Comparison of ENCODE assay signal across 8 cellular contexts in the genomic region with DNA sequence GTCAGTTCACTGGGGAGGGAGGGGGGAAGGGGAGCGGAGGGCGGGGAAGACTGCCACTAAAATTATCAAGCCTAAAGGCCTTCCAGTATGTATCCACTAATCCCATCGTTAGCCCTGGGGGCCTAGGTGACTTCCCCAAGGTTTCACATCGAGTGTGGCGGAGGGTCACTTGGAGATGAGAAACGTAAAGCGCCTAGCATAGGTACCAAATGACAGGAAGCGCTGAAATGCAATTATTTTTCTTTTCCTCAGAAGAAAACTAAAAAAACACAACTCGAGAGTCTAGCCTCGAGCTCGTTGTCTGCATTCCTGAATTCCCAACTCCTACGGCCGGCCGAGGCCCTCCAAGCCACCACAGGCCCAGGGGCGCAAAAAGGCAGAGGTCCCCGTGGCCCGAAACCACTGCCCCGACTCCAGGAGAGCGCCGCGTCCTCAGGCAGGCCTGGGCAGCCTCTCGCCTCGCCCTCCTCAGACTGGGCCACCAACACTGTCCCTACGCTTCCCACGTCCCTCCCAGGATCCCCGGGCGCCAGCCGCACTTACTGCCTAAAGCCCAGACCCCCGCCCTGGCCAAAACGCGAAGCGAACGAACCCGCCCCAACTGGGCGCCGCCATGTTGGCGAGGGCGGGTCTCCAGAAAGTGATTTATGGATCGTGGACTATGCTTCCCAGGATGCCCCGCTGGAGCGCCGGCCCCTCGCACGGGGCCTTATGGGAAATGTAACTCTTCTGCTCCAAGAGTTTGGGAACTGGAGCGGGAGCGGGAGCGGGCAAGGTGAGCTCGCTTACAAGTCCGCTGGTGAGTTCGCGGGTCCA. TPM values are rescaled to one million over a fixed set of nuclear protein-coding genes. Genes with fewer than 3 reads are reported as not detected.
A peak's percentile ranks its signal among the peaks of the same experiment; 100 is the strongest.
DNase-seq lines count a peak whose midpoint lies in the region; ATAC-seq and TF ChIP-seq lines count a peak whose summit lies in the region.

A gene with protein sequence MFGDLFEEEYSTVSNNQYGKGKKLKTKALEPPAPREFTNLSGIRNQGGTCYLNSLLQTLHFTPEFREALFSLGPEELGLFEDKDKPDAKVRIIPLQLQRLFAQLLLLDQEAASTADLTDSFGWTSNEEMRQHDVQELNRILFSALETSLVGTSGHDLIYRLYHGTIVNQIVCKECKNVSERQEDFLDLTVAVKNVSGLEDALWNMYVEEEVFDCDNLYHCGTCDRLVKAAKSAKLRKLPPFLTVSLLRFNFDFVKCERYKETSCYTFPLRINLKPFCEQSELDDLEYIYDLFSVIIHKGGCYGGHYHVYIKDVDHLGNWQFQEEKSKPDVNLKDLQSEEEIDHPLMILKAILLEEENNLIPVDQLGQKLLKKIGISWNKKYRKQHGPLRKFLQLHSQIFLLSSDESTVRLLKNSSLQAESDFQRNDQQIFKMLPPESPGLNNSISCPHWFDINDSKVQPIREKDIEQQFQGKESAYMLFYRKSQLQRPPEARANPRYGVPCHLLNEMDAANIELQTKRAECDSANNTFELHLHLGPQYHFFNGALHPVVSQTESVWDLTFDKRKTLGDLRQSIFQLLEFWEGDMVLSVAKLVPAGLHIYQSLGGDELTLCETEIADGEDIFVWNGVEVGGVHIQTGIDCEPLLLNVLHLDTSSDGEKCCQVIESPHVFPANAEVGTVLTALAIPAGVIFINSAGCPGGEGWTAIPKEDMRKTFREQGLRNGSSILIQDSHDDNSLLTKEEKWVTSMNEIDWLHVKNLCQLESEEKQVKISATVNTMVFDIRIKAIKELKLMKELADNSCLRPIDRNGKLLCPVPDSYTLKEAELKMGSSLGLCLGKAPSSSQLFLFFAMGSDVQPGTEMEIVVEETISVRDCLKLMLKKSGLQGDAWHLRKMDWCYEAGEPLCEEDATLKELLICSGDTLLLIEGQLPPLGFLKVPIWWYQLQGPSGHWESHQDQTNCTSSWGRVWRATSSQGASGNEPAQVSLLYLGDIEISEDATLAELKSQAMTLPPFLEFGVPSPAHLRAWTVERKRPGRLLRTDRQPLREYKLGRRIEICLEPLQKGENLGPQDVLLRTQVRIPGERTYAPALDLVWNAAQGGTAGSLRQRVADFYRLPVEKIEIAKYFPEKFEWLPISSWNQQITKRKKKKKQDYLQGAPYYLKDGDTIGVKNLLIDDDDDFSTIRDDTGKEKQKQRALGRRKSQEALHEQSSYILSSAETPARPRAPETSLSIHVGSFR (minus strand): TSS at position 642 of the 816 bp plus-strand sequence. CDS start 1,228 bp downstream, outside the sequence.

- TF ChIP-seq CTCF in HEK293 (tag by site-specific recombination; IDR thresholded peaks at IDR 0.05) (peak; percentile 30; the same call in 1 of the 2 replicates), adrenal gland (IDR thresholded peaks at IDR 0.05) (no peak), heart left ventricle (IDR thresholded peaks at IDR 0.05) (peak in 1 of 12 donors; percentile 20), parathyroid adenoma (IDR thresholded peaks at IDR 0.05) (peak; percentile 9), tibial artery (IDR thresholded peaks at IDR 0.05) (no peak)

- H3K79me2 ChIP-seq in parathyroid adenoma = no peaks in the 10 kb centered on the region

- peak within 1 kb of the TSS; percentile 95 for H3K27ac ChIP-seq in HEK293 (ENCODE audit: extremely low read depth, low read depth, low read length)
- peak within 1 kb of the TSS; percentile 85 to 94 (median 91) for H3K27ac ChIP-seq in adrenal gland
- H3K27ac ChIP-seq in heart left ventricle = peak within 1 kb of the TSS; percentile 72 to 99 (median 92)
- H3K27ac ChIP-seq in parathyroid adenoma = peak within 1 kb of the TSS; percentile 71
- H3K27ac ChIP-seq in tibial artery = peak within 1 kb of the TSS; percentile 89 to 94

- H3K4me1 ChIP-seq in HEK293 (ENCODE audit: control insufficient read depth, insufficient read depth, low read length) (0 out of 2 replicates have a peak, but pooled peaks cover 3% of the 10 kb centered on the region), adrenal gland (replicated peaks in 1 of 2) (peaks cover 9 to 20% of the 10 kb centered on the region in 2 donors), heart left ventricle (peaks cover 0 to 26% (median 15%) of the 10 kb centered on the region in 12 donors), parathyroid adenoma (no peaks in the 10 kb centered on the region), tibial artery (peaks cover 0 to 9% (median 0%) of the 10 kb centered on the region in 4 donors)

- DNase-seq in EH (ENCODE audit: low read depth) (peak; percentile 91), NCI-H1092 (lab: John Stamatoyannopoulos, UW) (peak; percentile 79), T-helper 1 cell (peak; percentile 23 to 68 (median 28)), adrenal gland (peak; percentile 84 to 94 (median 92)), heart left ventricle (peak; percentile 86 to 92 (median 91)), tibial artery (peak; percentile 87 to 90)

- 0 to 1% (median 1%) methylated on average over 27 to 51 of the region's 51 CpGs for WGBS in adrenal gland, 4 donors
- WGBS in heart left ventricle, 4 donors = 0 to 1% (median 1%) methylated on average over 46 to 51 of the region's 51 CpGs

- POLR2A ChIA-PET in HEK293 (lab: Yijun Ruan, JAX) = interaction anchor here (0.5 to 1.6 kb wide), 12 partner anchors 9 to 1551 kb away, joined by 3 to 4 read pairs (median 3); partner anchors contain the start of gene HJURP

- H3K4me2 ChIP-seq in parathyroid adenoma (ENCODE audit: low read length) = peak within 1 kb of the TSS; percentile 82

- peaks cover 0 to 9% of the 10 kb centered on the region in 2 experiments; a peak in 2 of 3 replicates for H3K36me3 ChIP-seq in HEK293 (ENCODE audit: control insufficient read depth in 2 of 2, insufficient read depth in 1 of 2, low read length in 2 of 2)
- no peaks in the 10 kb centered on the region for H3K36me3 ChIP-seq in adrenal gland (replicated peaks in 1 of 2)
- peaks cover 0 to 6% (median 0%) of the 10 kb centered on the region in 9 donors for H3K36me3 ChIP-seq in heart left ventricle
- H3K36me3 ChIP-seq in parathyroid adenoma (ENCODE audit: control insufficient read depth, insufficient read depth, low read length) = no peaks in the 10 kb centered on the region
- no peaks in the 10 kb centered on the region for H3K36me3 ChIP-seq in tibial artery

- intact Hi-C loops in adrenal gland (cut with DNase I) (loop anchor here in 1 of 2 donors (10.0 kb wide), 1 partner anchor 148 kb away; the partner anchor contains the start of genes UGT1A4 and UGT1A5), heart left ventricle (cut with DNase I) (loop anchor here in 1 of 10 donors (10.0 kb wide), 1 partner anchor 288 kb away; the partner anchor contains the start of gene HJURP), tibial artery (cut with DNase I; ENCODE audit: low total_unique reads) (loop anchor here (10.0 kb wide), 1 partner anchor 82 kb away; no protein-coding TSS in a partner anchor)

- H2AFZ ChIP-seq in parathyroid adenoma = peak within 1 kb of the TSS; percentile 72

- peak; percentile 96 to 100 (median 99) for ATAC-seq in heart left ventricle

- CTCF ChIA-PET in HEK293 (lab: Yijun Ruan, JAX) = interaction anchor here (0.8 kb wide), 1 partner anchor 14 kb away, joined by 3 read pairs; no protein-coding TSS in a partner anchor

- peak within 1 kb of the TSS; percentile 62 for H3K9ac ChIP-seq in parathyroid adenoma

- H3K27me3 ChIP-seq in adrenal gland = no peaks in the 10 kb centered on the region
- H3K27me3 ChIP-seq in heart left ventricle = no peaks in the 10 kb centered on the region
- no peaks in the 10 kb centered on the region for H3K27me3 ChIP-seq in parathyroid adenoma (ENCODE audit: control insufficient read depth, insufficient read depth, low read length)
- no peaks in the 10 kb centered on the region for H3K27me3 ChIP-seq in tibial artery

- H3K4me3 ChIP-seq in HEK293 (ENCODE audit: low read depth, low read length) (peak within 1 kb of the TSS; percentile 90), adrenal gland (peak within 1 kb of the TSS; percentile 81 to 98 (median 96)), heart left ventricle (peak within 1 kb of the TSS; percentile 70 to 100 (median 86)), parathyroid adenoma (ENCODE audit: low read depth, low read length) (peak within 1 kb of the TSS; percentile 78), tibial artery (peak within 1 kb of the TSS; percentile 76 to 79)

- TF ChIP-seq POLR2A in adrenal gland (IDR thresholded peaks at IDR 0.05) = peak; percentile 80 to 85
- peak in 1 of 2 donors; percentile 56 for TF ChIP-seq POLR2A in heart left ventricle (IDR thresholded peaks at IDR 0.05)

- no peaks in the 10 kb centered on the region for H3K9me3 ChIP-seq in HEK293 (ENCODE audit: control insufficient read depth, insufficient read depth, low read depth, low read length)
- H3K9me3 ChIP-seq in adrenal gland (replicated peaks in 1 of 3) = no peaks in the 10 kb centered on the region
- H3K9me3 ChIP-seq in heart left ventricle = no peaks in the 10 kb centered on the region
- H3K9me3 ChIP-seq in parathyroid adenoma (ENCODE audit: control insufficient read depth, low read length) = no peaks in the 10 kb centered on the region
- H3K9me3 ChIP-seq in tibial artery = no peaks in the 10 kb centered on the region

TF ChIP-seq in HEK293, 187 proteins besides CTCF, POLR2A, EP300 and RAD21 (continues in another document):
- no peak for TF ChIP-seq ZNF521 (tag by site-specific recombination; IDR thresholded peaks at IDR 0.05)
- no peak for TF ChIP-seq ZNF133 (tag by site-specific recombination; IDR thresholded peaks at IDR 0.05)
- TF ChIP-seq ZBTB21 (tag by site-specific recombination; IDR thresholded peaks at IDR 0.05) = no peak
- TF ChIP-seq ZNF354C (tag by site-specific recombination; IDR thresholded peaks at IDR 0.05; ENCODE audit: borderline replicate concordance, low read depth) = no peak
- no peak for TF ChIP-seq ZNF366 (tag by site-specific recombination; conservative IDR thresholded peaks at IDR 0.05)
- no peak; the same call in 1 of the 2 replicates for TF ChIP-seq ZSCAN16 (tag by site-specific recombination; IDR thresholded peaks at IDR 0.05)
- no peak for TF ChIP-seq ZNF404 (tag by site-specific recombination; IDR thresholded peaks at IDR 0.05)
- no peak for TF ChIP-seq ZNF510 (tag by site-specific recombination; IDR thresholded peaks at IDR 0.05; ENCODE audit: insufficient replicate concordance)
- TF ChIP-seq ZNF174 (tag by site-specific recombination; IDR thresholded peaks at IDR 0.05) = no peak

RNA-seq across cellular contexts. Expression of the gene that starts here (rescaled TPM):
- total RNA-seq in adrenal gland (10 to 100 TPM; 29.9 to 57.8 (median 40.1) TPM), heart left ventricle (10 to 100 TPM; 13.7 to 21.8 (median 20.2) TPM)
- polyA plus RNA-seq in adrenal gland (10 to 100 TPM; 25.1 to 98.7 (median 85.4) TPM), heart left ventricle (10 to 100 TPM; 11.1 to 17.3 TPM)

Comparison
In these comparisons a context has a peak if more than half of its experiments do, and no peak if none do; other contexts are left out.
1. Peak in every context shown above with its lines: DNase-seq, ATAC-seq, H3K4me3 ChIP-seq and H3K27ac ChIP-seq.
2. DNase-seq: peak in every context shown above with its lines; median percentile 92 in adrenal gland; 91 in EH; 91 in heart left ventricle; 88 in tibial artery; 79 in NCI-H1092; 28 in T-helper 1 cell.
3. CTCF ChIP-seq: peak in HEK293 (single experiment) and parathyroid adenoma (single experiment); none in adrenal gland (0 of 6) and tibial artery (0 of 2).